Comparison of ENCODE assay signal across 8 cellular contexts in genomic region chrY:12490810-12491209, GRCh38.
DNase-seq lines count a peak whose midpoint lies in the region; ATAC-seq, FAIRE-seq and TF ChIP-seq lines count a peak whose summit lies in the region.
"Not testable (repeated sequence)": the region's sequence is repeated elsewhere in the genome, so short reads cannot be mapped to it uniquely, and the experiment has no call there.

No MANE protein-coding gene starts in this region.

- not testable (repeated sequence) for H4K20me1 ChIP-seq in HepG2 (ENCODE audit: insufficient read depth, low read length)

- H3K4me3 ChIP-seq in A549; HFF-Myc (replicated peaks; ENCODE audit: low read depth, low read length); HepG2 (replicated peaks in 1 of 3; ENCODE audit: insufficient read depth in 1 of 3, low read depth in 2 of 3, low read length in 3 of 3): not testable (repeated sequence)

- intact Hi-C loops in HepG2 (cut with micrococcal nuclease; ENCODE audit: unreplicated experiment) = not testable (repeated sequence)

- FAIRE-seq in A549 (lab: Jason Lieb, UNC); HepG2 (lab: Jason Lieb, UNC): not testable (repeated sequence)

- not testable (repeated sequence) for H3K9me3 Mint-ChIP-seq in activated T-helper 17 cell treated with anti-CD3 and anti-CD28 coated beads, Interleukin-2, amount 50 U/mL, for 72 hours; effector memory CD8-positive, alpha-beta T cell; stimulated activated naive CD8-positive, alpha-beta T cell treated with anti-CD3 and anti-CD28 coated beads, Interleukin-15, amount 100 ng/mL, for 72 hours

- H3K27ac Mint-ChIP-seq in activated T-helper 17 cell treated with anti-CD3 and anti-CD28 coated beads, Interleukin-2, amount 50 U/mL, for 72 hours; stimulated activated naive CD8-positive, alpha-beta T cell treated with anti-CD3 and anti-CD28 coated beads, Interleukin-15, amount 100 ng/mL, for 72 hours: not testable (repeated sequence)
- H3K27ac Mint-ChIP-seq in effector memory CD8-positive, alpha-beta T cell = peak overlapping the region; percentile 59 to 86

- not testable (repeated sequence) for H3K4me2 ChIP-seq in A549; HepG2 (ENCODE audit: low read depth, low read length)

- not testable (repeated sequence) for BruUV-seq in HepG2 (replicated peaks; lab: Mats Ljungman, UMichigan)

- POLR2A ChIA-PET in A549 (lab: Yijun Ruan, JAX); HepG2 (lab: Yijun Ruan, JAX): not testable (repeated sequence)

- not testable (repeated sequence) for H2AFZ ChIP-seq in HepG2 (ENCODE audit: low read length)

- not testable (repeated sequence) for H3K36me3 Mint-ChIP-seq in activated T-helper 17 cell treated with anti-CD3 and anti-CD28 coated beads, Interleukin-2, amount 50 U/mL, for 72 hours (ENCODE audit: low read depth); effector memory CD8-positive, alpha-beta T cell (ENCODE audit: insufficient read depth)

- peak; percentile 0 for DNase-seq in A549 (ENCODE audit: low read depth in 1 of 2, low spot score in 1 of 2)
- peak; percentile 76 for DNase-seq in EH (ENCODE audit: low read depth)
- DNase-seq in HFF-Myc (ENCODE audit: extremely low read depth, low read depth) = peak; percentile 59
- DNase-seq in NK-92 treated with Interleukin-12 subunit alpha and Interleukin-12 subunit beta, amount 100 ng/mL, for 24 hours (lab: John Stamatoyannopoulos, UW) = peak; percentile 52
- DNase-seq in effector memory CD8-positive, alpha-beta T cell = peak; percentile 15 to 29 (median 17)
- DNase-seq in HepG2 (ENCODE audit: low spot score); stimulated activated naive CD8-positive, alpha-beta T cell treated with anti-CD3 and anti-CD28 coated beads, Interleukin-15, amount 100 ng/mL, for 72 hours: not testable (repeated sequence)

- H3K79me2 ChIP-seq in HepG2 (ENCODE audit: insufficient read depth, low read length) = not testable (repeated sequence)

- not testable (repeated sequence) for TF ChIP-seq EP300 in A549 (IDR thresholded peaks at IDR 0.05); HepG2 (IDR thresholded peaks at IDR 0.05; ENCODE audit: low read depth in 2 of 2, low read length in 2 of 2); HepG2 (CRISPR knock-in tag; IDR thresholded peaks at IDR 0.05; ENCODE audit: borderline replicate concordance)

- H3K9me3 ChIP-seq in A549; HepG2 (ENCODE audit: low read length): not testable (repeated sequence)

- not testable (repeated sequence) for H3K4me1 Mint-ChIP-seq in activated T-helper 17 cell treated with anti-CD3 and anti-CD28 coated beads, Interleukin-2, amount 50 U/mL, for 72 hours; stimulated activated naive CD8-positive, alpha-beta T cell treated with anti-CD3 and anti-CD28 coated beads, Interleukin-15, amount 100 ng/mL, for 72 hours
- H3K4me1 Mint-ChIP-seq in effector memory CD8-positive, alpha-beta T cell (ENCODE audit: low read depth in 2 of 2) = peaks cover 12% of the 10 kb centered on the region in 2 donors

- CTCF ChIA-PET in A549 (lab: Yijun Ruan, JAX); HepG2 (lab: Yijun Ruan, JAX; ENCODE audit: low intra/inter-chr PET ratio, low total read pairs): not testable (repeated sequence)

- not testable (repeated sequence) for TF ChIP-seq CTCF in A549 (IDR thresholded peaks at IDR 0.05); HFF-Myc (IDR thresholded peaks at IDR 0.05; ENCODE audit: low read depth, low read length, missing control alignments); HepG2 (CRISPR knock-in tag; IDR thresholded peaks at IDR 0.05)

- H3K27ac ChIP-seq in A549; HepG2 (ENCODE audit: extremely low read length, insufficient read depth, low read length): not testable (repeated sequence)

- 20% methylated on average over 3 of the region's 11 CpGs for WGBS in A549 (ENCODE audit: missing lambda C conversion rate)
- WGBS in HepG2 (ENCODE audit: low lambda C conversion rate) = 20% methylated on average over 1 of the region's 11 CpGs

- not testable (repeated sequence) for H3K4me3 Mint-ChIP-seq in activated T-helper 17 cell treated with anti-CD3 and anti-CD28 coated beads, Interleukin-2, amount 50 U/mL, for 72 hours; stimulated activated naive CD8-positive, alpha-beta T cell treated with anti-CD3 and anti-CD28 coated beads, Interleukin-15, amount 100 ng/mL, for 72 hours
- peak overlapping the region; percentile 59 to 62 for H3K4me3 Mint-ChIP-seq in effector memory CD8-positive, alpha-beta T cell

- not testable (repeated sequence) for TF ChIP-seq POLR2A in A549 (IDR thresholded peaks at IDR 0.05; ENCODE audit: low read length); HepG2 (IDR thresholded peaks at IDR 0.05; ENCODE audit: insufficient read depth in 1 of 2, low read depth in 2 of 2, low read length in 2 of 2)

- H3K4me1 ChIP-seq in A549; HepG2 (ENCODE audit: insufficient read depth, low read length): not testable (repeated sequence)

- not testable (repeated sequence) for ATAC-seq in A549
- ATAC-seq in activated T-helper 17 cell treated with anti-CD3 and anti-CD28 coated beads, Interleukin-2, amount 50 U/mL, for 72 hours (replicated peaks) = peak; percentile 31
- ATAC-seq in effector memory CD8-positive, alpha-beta T cell (replicated peaks) = peak; percentile 90
- ATAC-seq in HepG2 = peak; percentile 66; the same call in 1 of the 3 replicates
- ATAC-seq in stimulated activated naive CD8-positive, alpha-beta T cell treated with anti-CD3 and anti-CD28 coated beads, Interleukin-15, amount 100 ng/mL, for 72 hours = peak; percentile 49

- not testable (repeated sequence) for H3K9ac ChIP-seq in HepG2 (ENCODE audit: insufficient read depth, low read depth, low read length)

- not testable (repeated sequence) for H3K27me3 Mint-ChIP-seq in activated T-helper 17 cell treated with anti-CD3 and anti-CD28 coated beads, Interleukin-2, amount 50 U/mL, for 72 hours; effector memory CD8-positive, alpha-beta T cell; stimulated activated naive CD8-positive, alpha-beta T cell treated with anti-CD3 and anti-CD28 coated beads, Interleukin-15, amount 100 ng/mL, for 72 hours

- H3K27me3 ChIP-seq in HepG2 (ENCODE audit: control insufficient read depth in 1 of 2, insufficient read depth in 2 of 2, low read length in 2 of 2) = not testable (repeated sequence)

- in situ Hi-C loops in HepG2 (cut with HindIII; ENCODE audit: extremely low pct_ligation_motif_present, low pct_unique_long_range_greater_than_20kb) = loop anchor here (25.0 kb wide), 1 partner anchor 846 kb away; no protein-coding TSS in a partner anchor

- TF ChIP-seq RAD21 in A549 (conservative IDR thresholded peaks at IDR 0.05 in 1 of 2, IDR thresholded peaks at IDR 0.05 in 1 of 2); HepG2 (CRISPR knock-in tag; IDR thresholded peaks at IDR 0.05): not testable (repeated sequence)

- not testable (repeated sequence) for H3K36me3 ChIP-seq in HepG2 (replicated peaks in 1 of 2; ENCODE audit: control insufficient read depth in 1 of 2, insufficient read depth in 2 of 2, low read length in 2 of 2)

TF ChIP-seq in HepG2, 621 proteins besides CTCF, POLR2A, EP300 and RAD21:
- TF ChIP-seq FOSL2 (CRISPR knock-in tag; IDR thresholded peaks at IDR 0.05) = peak; percentile 40; the same call in 1 of the 2 replicates
